Comparison of ENCODE assay signal across 12 cellular contexts in the genomic region with DNA sequence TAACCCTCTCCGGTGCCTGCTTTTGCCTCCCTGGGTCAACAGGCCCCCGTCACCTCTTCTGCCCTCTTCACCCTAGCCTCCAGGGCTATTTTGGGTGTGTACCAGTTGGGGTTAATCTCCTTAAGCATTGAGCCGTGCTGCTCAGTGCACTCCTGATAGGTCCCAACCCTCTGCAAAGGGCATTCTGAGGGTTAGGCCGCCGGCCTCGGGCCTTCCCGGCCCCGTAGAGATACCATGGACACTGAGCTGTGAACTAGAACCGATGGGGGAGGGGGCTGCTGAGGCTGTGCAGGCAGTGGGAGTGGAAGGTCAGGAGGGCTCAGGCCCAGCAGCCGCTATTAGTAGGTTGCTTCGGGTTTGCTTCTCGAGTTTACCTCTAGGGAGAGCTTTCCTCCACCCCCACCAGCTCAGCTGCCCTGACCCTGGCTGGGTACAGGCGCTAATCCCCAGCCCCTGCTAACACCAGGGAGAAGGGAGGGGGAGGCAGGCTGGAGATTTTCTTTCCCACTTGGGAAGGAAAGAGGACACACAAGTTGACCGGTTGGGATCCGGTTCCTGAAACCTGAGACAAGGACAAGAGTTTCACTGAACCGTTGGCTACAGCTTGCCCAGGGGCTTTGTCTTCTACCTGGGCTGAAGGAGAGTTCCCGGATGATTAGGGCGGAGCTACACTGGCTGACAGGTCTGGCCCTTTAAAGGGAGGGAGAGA. TPM values are rescaled to one million over a fixed set of nuclear protein-coding genes. Genes with fewer than 3 reads are reported as not detected.
DNase-seq lines count a peak whose midpoint lies in the region; ATAC-seq and TF ChIP-seq lines count a peak whose summit lies in the region.
"Had no signal": no experiment of that assay in that cellular context is flagged by ENCODE, and none has a peak within 500 bp of the region (broad histone marks: within the 10 kb centered on the region; RNA-seq: fewer than 3 reads in every experiment).

No MANE protein-coding gene starts in this region.

- peak overlapping the region; percentile 63 for H3K4me2 ChIP-seq in smooth muscle cell

- no peaks in the 10 kb centered on the region for H3K36me3 Mint-ChIP-seq in CD8-positive, alpha-beta T cell
- H3K36me3 Mint-ChIP-seq: activated naive CD4-positive, alpha-beta T cell treated with anti-CD3 and anti-CD28 coated beads, Interleukin-2, amount 50 U/mL, for 24 hours had no signal

- H3K9me3 ChIP-seq in HUES48 (ENCODE audit: control insufficient read depth, insufficient read depth, low read length) (no peaks in the 10 kb centered on the region), adrenal gland (replicated peaks in 1 of 3) (no peaks in the 10 kb centered on the region), smooth muscle cell (replicated peaks; ENCODE audit: low read depth) (no peaks in the 10 kb centered on the region)
- H3K9me3 ChIP-seq in CD8-positive, alpha-beta T cell (ENCODE audit: low read length), result no peaks in the 10 kb centered on the region

- H3K4me1 ChIP-seq in HUES48 (ENCODE audit: control insufficient read depth, insufficient read depth, low read length) (peaks cover 25% of the 10 kb centered on the region), adrenal gland (replicated peaks in 1 of 2) (peaks cover 10 to 42% of the 10 kb centered on the region in 2 donors), smooth muscle cell (ENCODE audit: low read depth) (peaks cover 31% of the 10 kb centered on the region)
- H3K4me1 ChIP-seq in CD8-positive, alpha-beta T cell (ENCODE audit: insufficient read depth, low read length), result peaks cover 7% of the 10 kb centered on the region

- no peaks in the 10 kb centered on the region for H3K9me3 Mint-ChIP-seq in CD8-positive, alpha-beta T cell
- H3K9me3 Mint-ChIP-seq: activated B cell treated with CpG ODN at 0.5 μM for 24 hours; activated naive CD4-positive, alpha-beta T cell treated with anti-CD3 and anti-CD28 coated beads, Interleukin-2, amount 50 U/mL, for 24 hours had no signal

- no peaks in the 10 kb centered on the region for H4K20me1 ChIP-seq in smooth muscle cell (ENCODE audit: low read depth)

- peak overlapping the region; percentile 26 for H3K4me3 ChIP-seq in HUES48 (ENCODE audit: low read depth, low read length)
- peak overlapping the region in 1 of 4 donors; percentile 80 for H3K4me3 ChIP-seq in adrenal gland
- no peak overlapping the region for H3K4me3 ChIP-seq in smooth muscle cell
- no peak overlapping the region for H3K4me3 ChIP-seq in CD8-positive, alpha-beta T cell (ENCODE audit: low read depth, low read length)

- H3K27ac Mint-ChIP-seq in CD8-positive, alpha-beta T cell, result no peak overlapping the region
- H3K27ac Mint-ChIP-seq: activated B cell treated with CpG ODN at 0.5 μM for 24 hours; activated naive CD4-positive, alpha-beta T cell treated with anti-CD3 and anti-CD28 coated beads, Interleukin-2, amount 50 U/mL, for 24 hours had no signal

- H2AFZ ChIP-seq in smooth muscle cell (ENCODE audit: low read depth), result peak overlapping the region; percentile 30

- H3K79me2 ChIP-seq in smooth muscle cell (ENCODE audit: low read depth), result peaks cover 14% of the 10 kb centered on the region

- DNase-seq in adrenal gland, result peak in 1 of 7 donors; percentile 44
- DNase-seq in iPS-NIHi11 (ENCODE audit: low spot score), result peak; percentile 81
- DNase-seq in smooth muscle cell (lab: John Stamatoyannopoulos, UW; ENCODE audit: unreplicated experiment), result no peak
- DNase-seq in CD8-positive, alpha-beta T cell, result no peak
- no peak for DNase-seq in NCI-H1694 treated with DMSO at 0.1 percent for 48 hours (lab: John Stamatoyannopoulos, UW)
- DNase-seq: activated B cell treated with CpG ODN at 0.5 μM for 24 hours had no signal

- H3K36me3 ChIP-seq in HUES48 (ENCODE audit: control insufficient read depth, insufficient read depth, low read length) (no peaks in the 10 kb centered on the region), adrenal gland (replicated peaks in 1 of 2) (no peaks in the 10 kb centered on the region), smooth muscle cell (ENCODE audit: low read depth) (no peaks in the 10 kb centered on the region)
- H3K36me3 ChIP-seq in CD8-positive, alpha-beta T cell (ENCODE audit: insufficient read depth, low read length), result no peaks in the 10 kb centered on the region

- peaks cover under 1% of the 10 kb centered on the region; the same call in 1 of the 2 replicates for H3K27me3 ChIP-seq in HUES48 (ENCODE audit: control insufficient read depth, insufficient read depth, low read length)
- no peaks in the 10 kb centered on the region for H3K27me3 ChIP-seq in adrenal gland
- no peaks in the 10 kb centered on the region for H3K27me3 ChIP-seq in smooth muscle cell (ENCODE audit: low read depth)
- peaks cover 14% of the 10 kb centered on the region for H3K27me3 ChIP-seq in CD8-positive, alpha-beta T cell (ENCODE audit: insufficient read depth, low read length)

- TF ChIP-seq CTCF in adrenal gland (IDR thresholded peaks at IDR 0.05) (no peak), smooth muscle cell (IDR thresholded peaks at IDR 0.05; ENCODE audit: borderline replicate concordance, insufficient read depth, poor library complexity, severe bottlenecking) (no peak)
- TF ChIP-seq CTCF in CD8-positive, alpha-beta T cell (IDR thresholded peaks at IDR 0.05), result no peak

- peaks cover 35% of the 10 kb centered on the region for H3K27me3 Mint-ChIP-seq in CD8-positive, alpha-beta T cell (ENCODE audit: low read depth)

- no peak for TF ChIP-seq POLR2A in adrenal gland (IDR thresholded peaks at IDR 0.05)

- no peak for ATAC-seq in CD8-positive, alpha-beta T cell
- no peak for ATAC-seq in GM19395 (IDR thresholded peaks at IDR 0.05; ENCODE audit: unreplicated experiment)
- ATAC-seq in HG02840 (IDR thresholded peaks at IDR 0.05; ENCODE audit: low FRiP score, unreplicated experiment), result no peak

- H3K27ac ChIP-seq in HUES48 (ENCODE audit: low read depth, low read length) (peak overlapping the region; percentile 95), adrenal gland (peak overlapping the region in 4 of 5 donors; percentile 5 to 73 (median 32)), smooth muscle cell (ENCODE audit: low read depth) (peak overlapping the region; percentile 28)
- no peak overlapping the region for H3K27ac ChIP-seq in CD8-positive, alpha-beta T cell (ENCODE audit: low read depth, low read length)

- CTCF ChIA-PET in CD8-positive, alpha-beta T cell (lab: Charles Lee), result interaction anchor here (1.1 kb wide), 1 partner anchor 46 kb away, joined by 3 read pairs; no protein-coding TSS in a partner anchor

- H3K9ac ChIP-seq in HUES48 (ENCODE audit: low read depth, low read length) (peak overlapping the region; percentile 30), smooth muscle cell (ENCODE audit: low read depth) (peak overlapping the region; percentile 30)

- peaks cover 10% of the 10 kb centered on the region for H3K4me1 Mint-ChIP-seq in CD8-positive, alpha-beta T cell (ENCODE audit: low read depth)

- WGBS in adrenal gland, 4 donors, result 43 to 69% (median 50%) methylated on average over 8 to 18 of the region's 18 CpGs
- 22% methylated on average over 18 of the region's 18 CpGs for WGBS in smooth muscle cell (ENCODE audit: low lambda C conversion rate)

- POLR2A ChIA-PET in CD8-positive, alpha-beta T cell (lab: Charles Lee), result no interaction called here

- peaks cover 9% of the 10 kb centered on the region for H3F3A ChIP-seq in smooth muscle cell (ENCODE audit: low read depth)

- intact Hi-C loops in adrenal gland (cut with DNase I), result no loop called here
- intact Hi-C loops in CD8-positive, alpha-beta T cell (cut with DNase I, micrococcal nuclease), result loop anchor here in 1 of 2 experiments (5.0 kb wide), 1 partner anchor 44 kb away; no protein-coding TSS in a partner anchor

- H3K4me3 Mint-ChIP-seq in CD8-positive, alpha-beta T cell, result no peak overlapping the region
- H3K4me3 Mint-ChIP-seq: activated B cell treated with CpG ODN at 0.5 μM for 24 hours; activated naive CD4-positive, alpha-beta T cell treated with anti-CD3 and anti-CD28 coated beads, Interleukin-2, amount 50 U/mL, for 24 hours had no signal

RNA-seq across cellular contexts. Expression of a gene that starts 4.8 kb away (rescaled TPM):
- 100 to 1,000 TPM in 2 of 8 donors, 10 to 100 TPM in 5, 1 to 10 TPM in 1; 7.4 to 171 (median 76.1) TPM for total RNA-seq in adrenal gland
- 100 to 1,000 TPM in 2 of 3 donors, 10 to 100 TPM in 1; 26.9 to 131 (median 108) TPM for polyA plus RNA-seq in adrenal gland
- 4.0 and 6.5 TPM in 2 replicates for total RNA-seq in smooth muscle cell
- polyA plus RNA-seq in smooth muscle cell, result 5.6 and 6.2 TPM in 2 replicates
- not detected for total RNA-seq in CD8-positive, alpha-beta T cell
- total RNA-seq: activated B cell treated with CpG ODN at 0.5 μM for 24 hours, Daoy, epithelial cell of proximal tubule had no signal

RNA-seq across cellular contexts. Expression of a gene that starts 13.7 kb away (rescaled TPM):
- 100 to 1,000 TPM in 1 of 8 donors, 10 to 100 TPM in 7; 26.3 to 178 (median 47.6) TPM for total RNA-seq in adrenal gland
- 100 to 1,000 TPM in 1 of 3 donors, 10 to 100 TPM in 2; 28.0 to 172 (median 42.7) TPM for polyA plus RNA-seq in adrenal gland
- 78.6 and 99.3 TPM in 2 replicates for total RNA-seq in smooth muscle cell
- 102 and 117 TPM in 2 replicates for polyA plus RNA-seq in smooth muscle cell
- 10 to 100 TPM; 58.0 to 66.6 TPM for total RNA-seq in CD8-positive, alpha-beta T cell

RNA-seq across cellular contexts. Expression of a gene that starts 40.9 kb away (rescaled TPM):
- total RNA-seq in adrenal gland (10 to 100 TPM; 46.0 to 99.6 (median 69.7) TPM), smooth muscle cell (50.6 and 53.4 TPM in 2 replicates)
- polyA plus RNA-seq in adrenal gland (10 to 100 TPM; 43.8 to 59.6 (median 46.7) TPM), smooth muscle cell (59.0 and 70.9 TPM in 2 replicates)
- 10 to 100 TPM; 16.8 to 21.1 TPM for total RNA-seq in CD8-positive, alpha-beta T cell

RNA-seq across cellular contexts. Expression of a gene that starts 52.9 kb away (rescaled TPM):
- 100 to 1,000 TPM in 4 of 8 donors, 10 to 100 TPM in 4; 39.0 to 221 (median 99.1) TPM for total RNA-seq in adrenal gland
- 10 to 100 TPM; 49.7 to 62.8 (median 51.0) TPM for polyA plus RNA-seq in adrenal gland
- total RNA-seq in smooth muscle cell, result 23.1 and 30.1 TPM in 2 replicates
- 64.4 and 73.5 TPM in 2 replicates for polyA plus RNA-seq in smooth muscle cell
- not detected for total RNA-seq in CD8-positive, alpha-beta T cell
